Comparison of ENCODE assay signal across 7 cellular contexts in genomic region chr16:3235856-3236669, GRCh38. TPM values are rescaled to one million over a fixed set of nuclear protein-coding genes. Genes with fewer than 3 reads are reported as not detected.
DNase-seq lines count a peak whose midpoint lies in the region; ATAC-seq, FAIRE-seq and TF ChIP-seq lines count a peak whose summit lies in the region.

No MANE protein-coding gene starts in this region.

- 88 to 90% methylated on average over 28 of the region's 29 CpGs for WGBS in thyroid gland, 2 donors

- DNase-seq in activated T-cell treated with anti-CD3 and anti-CD28 coated beads, Interleukin-2, amount 50 U/mL, for 72 hours, result peak; percentile 21 to 51
- DNase-seq in left kidney (ENCODE audit: low read depth, low spot score) (peak; percentile 10), thyroid gland (peak; percentile 10 to 23), H54 (ENCODE audit: insufficient read length, low spot score) (no peak), SKM-1 treated with dmso at 0.1 percent for 144 hours (lab: John Stamatoyannopoulos, UW; ENCODE audit: unreplicated experiment) (no peak)

- no peak for TF ChIP-seq POLR2A in thyroid gland (IDR thresholded peaks at IDR 0.05)
- TF ChIP-seq POLR2A in H54 (IDR thresholded peaks at IDR 0.05; ENCODE audit: low read depth, low read length), result no peak

- peak overlapping the region; percentile 45 for H3K27ac Mint-ChIP-seq in activated T-cell treated with anti-CD3 and anti-CD28 coated beads, Interleukin-2, amount 50 U/mL, for 72 hours

- H3K9me3 Mint-ChIP-seq in activated T-cell treated with anti-CD3 and anti-CD28 coated beads, Interleukin-2, amount 50 U/mL, for 72 hours, result peaks cover 8 to 9% of the 10 kb centered on the region in 2 donors

- H3K36me3 Mint-ChIP-seq in activated T-cell treated with anti-CD3 and anti-CD28 coated beads, Interleukin-2, amount 50 U/mL, for 72 hours (ENCODE audit: insufficient read depth in 2 of 2), result peaks cover 23 to 33% of the 10 kb centered on the region in 2 donors

- no peak overlapping the region for H3K4me2 ChIP-seq in OCI-LY3 (ENCODE audit: low read length)

- ATAC-seq in activated T-cell treated with anti-CD3 and anti-CD28 coated beads, Interleukin-2, amount 50 U/mL, for 72 hours (replicated peaks in 1 of 2), result no peak
- ATAC-seq in HG03025 (IDR thresholded peaks at IDR 0.05; ENCODE audit: low FRiP score, unreplicated experiment), result no peak

- H3K4me3 ChIP-seq in OCI-LY3 (ENCODE audit: low read length) (no peak overlapping the region), thyroid gland (replicated peaks in 1 of 3) (no peak overlapping the region)

- TF ChIP-seq CTCF in OCI-LY3 (IDR thresholded peaks at IDR 0.05; ENCODE audit: low read depth, low read length) (no peak), thyroid gland (IDR thresholded peaks at IDR 0.05) (no peak)

- no peak overlapping the region for H3K9ac ChIP-seq in OCI-LY3 (ENCODE audit: low read length)

- intact Hi-C loops in thyroid gland (cut with DNase I), result loop anchor here (10.0 kb wide), 1 partner anchor 49 kb away; the partner anchor contains the start of gene ZNF263

- H3K9me3 ChIP-seq in OCI-LY3 (ENCODE audit: insufficient read depth, low read length) (no peaks in the 10 kb centered on the region), thyroid gland (no peaks in the 10 kb centered on the region)

- H4K20me1 ChIP-seq in OCI-LY3 (ENCODE audit: insufficient read depth, low read length), result no peaks in the 10 kb centered on the region

- H3K27me3 ChIP-seq in OCI-LY3 (ENCODE audit: low read depth, low read length), result peaks cover 4% of the 10 kb centered on the region; the same call in 1 of the 2 replicates
- no peaks in the 10 kb centered on the region for H3K27me3 ChIP-seq in thyroid gland

- H3K27ac ChIP-seq in OCI-LY3 (ENCODE audit: low read length), result no peak overlapping the region
- H3K27ac ChIP-seq in thyroid gland, result no peak overlapping the region

- no peak for FAIRE-seq in H54 (lab: Jason Lieb, UNC)

- peaks cover 28% of the 10 kb centered on the region for H3K36me3 ChIP-seq in OCI-LY3 (replicated peaks; ENCODE audit: low read depth, low read length)
- H3K36me3 ChIP-seq in thyroid gland, result peaks cover 15 to 16% of the 10 kb centered on the region in 2 donors

- peak overlapping the region; percentile 82 to 83 for H3K4me3 Mint-ChIP-seq in activated T-cell treated with anti-CD3 and anti-CD28 coated beads, Interleukin-2, amount 50 U/mL, for 72 hours

- peaks cover 5% of the 10 kb centered on the region for H3K27me3 Mint-ChIP-seq in activated T-cell treated with anti-CD3 and anti-CD28 coated beads, Interleukin-2, amount 50 U/mL, for 72 hours (ENCODE audit: low read depth)

- H3K79me2 ChIP-seq in OCI-LY3 (ENCODE audit: low read length), result peaks cover 25% of the 10 kb centered on the region

- H2AFZ ChIP-seq in OCI-LY3 (ENCODE audit: low read depth, low read length), result peak overlapping the region; percentile 20; the same call in 1 of the 2 replicates

- peaks cover 22% of the 10 kb centered on the region for H3K4me1 Mint-ChIP-seq in activated T-cell treated with anti-CD3 and anti-CD28 coated beads, Interleukin-2, amount 50 U/mL, for 72 hours (ENCODE audit: low read depth)

- H3K4me1 ChIP-seq in OCI-LY3 (ENCODE audit: low read length), result peaks cover 14% of the 10 kb centered on the region
- H3K4me1 ChIP-seq in thyroid gland, result peaks cover 8 to 11% of the 10 kb centered on the region in 2 donors

RNA-seq across cellular contexts. Expression of gene ZNF200, which starts 1.1 kb away (rescaled TPM):
- total RNA-seq in activated T-cell treated with anti-CD3 and anti-CD28 coated beads, Interleukin-2, amount 50 U/mL, for 72 hours, result 10 to 100 TPM; 14.8 to 15.5 TPM
- 10 to 100 TPM in 2 of 4 donors, 1 to 10 TPM in 2; 6.4 to 10.8 (median 9.4) TPM for total RNA-seq in thyroid gland

RNA-seq across cellular contexts. Expression of gene MEFV, which starts 20.4 kb away (rescaled TPM):
- total RNA-seq in activated T-cell treated with anti-CD3 and anti-CD28 coated beads, Interleukin-2, amount 50 U/mL, for 72 hours, result under 1 TPM; 0.14 to 0.21 TPM
- total RNA-seq in thyroid gland, result 1 to 10 TPM in 1 of 4 donors, under 1 TPM in 3; 0.22 to 2.2 (median 0.54) TPM

RNA-seq across cellular contexts. Expression of gene ZNF263, which starts 47.2 kb away (rescaled TPM):
- 10 to 100 TPM; 26.0 to 30.7 TPM for total RNA-seq in activated T-cell treated with anti-CD3 and anti-CD28 coated beads, Interleukin-2, amount 50 U/mL, for 72 hours
- 10 to 100 TPM; 44.6 to 62.2 (median 60.6) TPM for total RNA-seq in thyroid gland

RNA-seq across cellular contexts. Expression of gene OR1F1, which starts 48.1 kb away (rescaled TPM):
- total RNA-seq in activated T-cell treated with anti-CD3 and anti-CD28 coated beads, Interleukin-2, amount 50 U/mL, for 72 hours, result under 1 TPM in 1 of 2 donors, not detected in 1; 0.35 TPM
- not detected for total RNA-seq in thyroid gland

Comparison
In these comparisons a context has a peak if more than half of its experiments do, and no peak if none do; other contexts are left out.
1. DNase-seq: peak in activated T-cell treated with anti-CD3 and anti-CD28 coated beads, Interleukin-2, amount 50 U/mL, for 72 hours (2 of 2), left kidney (single experiment) and thyroid gland (2 of 2); none in H54 (single experiment) and SKM-1 treated with dmso at 0.1 percent for 144 hours (single experiment).